Comparison of ENCODE assay signal across 8 cellular contexts in the genomic region with DNA sequence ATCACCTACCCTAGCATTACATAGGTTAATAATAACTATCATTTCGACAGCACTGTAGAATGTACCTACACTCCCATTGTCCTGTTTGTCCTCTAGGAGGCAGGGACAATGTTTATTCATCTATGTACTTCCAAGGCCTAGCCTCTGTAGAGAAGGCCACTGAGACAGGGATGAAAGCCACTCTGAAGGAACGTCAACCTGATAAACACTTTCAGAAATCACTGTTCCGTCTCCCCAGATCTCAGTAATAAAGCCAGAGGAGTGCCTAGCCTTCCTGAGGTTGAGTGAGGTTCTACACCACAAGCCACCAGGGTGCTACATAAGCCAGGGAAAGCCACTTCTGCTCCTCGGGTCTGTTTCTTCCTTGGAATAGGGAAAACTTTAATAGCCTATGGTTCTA. TPM values are rescaled to one million over a fixed set of nuclear protein-coding genes. Genes with fewer than 3 reads are reported as not detected.
DNase-seq lines count a peak whose midpoint lies in the region; ATAC-seq and TF ChIP-seq lines count a peak whose summit lies in the region.

No MANE protein-coding gene starts in this region.

- H3K4me3 Mint-ChIP-seq in brain (peak overlapping the region; percentile 18 to 91 (median 84)), mesothelial cell of epicardium (peak overlapping the region; percentile 75)

- ATAC-seq in GM19324 (IDR thresholded peaks at IDR 0.05; ENCODE audit: low FRiP score, unreplicated experiment) = no peak
- no peak for ATAC-seq in GM21526 (IDR thresholded peaks at IDR 0.05; ENCODE audit: low FRiP score, unreplicated experiment)
- ATAC-seq in HG03280 (IDR thresholded peaks at IDR 0.05; ENCODE audit: unreplicated experiment) = no peak

- peak; percentile 4 for DNase-seq in COLO668 (lab: John Stamatoyannopoulos, UW; ENCODE audit: unreplicated experiment)
- peak; percentile 36 for DNase-seq in HT1080 (ENCODE audit: low read depth)
- no peak for DNase-seq in mesothelial cell of epicardium (ENCODE audit: low spot score in 2 of 2, unreplicated experiment in 2 of 2)
- DNase-seq in activated naive CD4-positive, alpha-beta T cell treated with anti-CD3 and anti-CD28 coated beads, Interleukin-2, amount 50 U/mL, for 16 hours = no peak

- H3K27ac Mint-ChIP-seq in brain (peak overlapping the region in 1 of 5 experiments; percentile 76), mesothelial cell of epicardium (peak overlapping the region; percentile 27)

- peak; percentile 29 to 31 for TF ChIP-seq CTCF in brain (conservative IDR thresholded peaks at IDR 0.05)
- no peak for TF ChIP-seq CTCF in mesothelial cell of epicardium (IDR thresholded peaks at IDR 0.05; ENCODE audit: unreplicated experiment)

- H3K9me3 Mint-ChIP-seq in brain (peaks cover 0 to 2% (median 0%) of the 10 kb centered on the region in 5 experiments), mesothelial cell of epicardium (no peaks in the 10 kb centered on the region)

- H3K4me1 Mint-ChIP-seq in brain (peaks cover 22% of the 10 kb centered on the region), mesothelial cell of epicardium (peaks cover 24% of the 10 kb centered on the region)

- H3K27me3 Mint-ChIP-seq in brain (peaks cover 16% of the 10 kb centered on the region), mesothelial cell of epicardium (ENCODE audit: low read depth) (no peaks in the 10 kb centered on the region)

- H3K36me3 Mint-ChIP-seq in brain (no peaks in the 10 kb centered on the region), mesothelial cell of epicardium (peaks cover 6% of the 10 kb centered on the region)

RNA-seq across cellular contexts. Expression of gene POPDC3, which starts 44.8 kb away (rescaled TPM):
- total RNA-seq in HT1080 (2014; rRNA removed; shearing (Covaris generic)) = 56.8 and 70.5 TPM in 2 replicates
- 58.4 and 61.4 TPM in 2 replicates for polyA plus RNA-seq in HT1080 (2015; cell fraction: cytosol; rRNA removed)
- polyA plus RNA-seq in HT1080 (2015; cell fraction: nucleus; rRNA removed) = 21.7 and 23.2 TPM in 2 replicates
- 8.0 TPM for polyA plus RNA-seq in brain (ENCODE audit: insufficient read depth, low read depth, low replicate concordance)
- total RNA-seq in mesothelial cell of epicardium = 10.1 to 11.1 TPM (median 10.4 TPM) in 3 replicates

Comparison
In these comparisons a context has a peak if more than half of its experiments do, and no peak if none do; other contexts are left out.
1. DNase-seq: peak in COLO668 (single experiment) and HT1080 (single experiment); none in mesothelial cell of epicardium (0 of 2) and activated naive CD4-positive, alpha-beta T cell treated with anti-CD3 and anti-CD28 coated beads, Interleukin-2, amount 50 U/mL, for 16 hours (single experiment).